In genomic region chr15:52134502-52135144, GRCh38 we compare ENCODE assay signal across 33 cellular contexts. TPM values are rescaled to one million over a fixed set of nuclear protein-coding genes. Genes with fewer than 3 reads are reported as not detected.
A peak's percentile ranks its signal among the peaks of the same experiment; 100 is the strongest.
DNase-seq lines count a peak whose midpoint lies in the region; ATAC-seq and TF ChIP-seq lines count a peak whose summit lies in the region.
"Had no signal": no experiment of that assay in that cellular context is flagged by ENCODE, and none has a peak within 500 bp of the region (broad histone marks: within the 10 kb centered on the region; RNA-seq: fewer than 3 reads in every experiment).

No MANE protein-coding gene starts in this region.

- no peaks in the 10 kb centered on the region for H3K27me3 ChIP-seq in Caco-2 (replicated peaks; ENCODE audit: control insufficient read depth, insufficient read depth, low read length)
- H3K27me3 ChIP-seq: BE2C, left lung, upper lobe of left lung had no signal

- intact Hi-C loops in Calu3 (cut with micrococcal nuclease; ENCODE audit: unreplicated experiment) (no loop called here), Caco-2 (cut with micrococcal nuclease; ENCODE audit: unreplicated experiment) (no loop called here)

- no TSS peak for BruUV-seq in Calu3 (replicated peaks; lab: Mats Ljungman, UMichigan)
- no TSS peak for BruUV-seq in Caco-2 (replicated peaks; lab: Mats Ljungman, UMichigan)

- peaks cover 8% of the 10 kb centered on the region for H3K4me1 ChIP-seq in Caco-2

- H3K4me3 Mint-ChIP-seq in Calu3 (ENCODE audit: low read depth, unreplicated experiment) = peak overlapping the region; percentile 24
- no peak overlapping the region for H3K4me3 Mint-ChIP-seq in neural crest cell
- H3K4me3 Mint-ChIP-seq in Caco-2 (ENCODE audit: unreplicated experiment) = no peak overlapping the region
- H3K4me3 Mint-ChIP-seq in activated naive CD8-positive, alpha-beta T cell treated with anti-CD3 and anti-CD28 coated beads for 36 hours = no peak overlapping the region
- H3K4me3 Mint-ChIP-seq: activated naive CD8-positive, alpha-beta T cell treated with anti-CD3 and anti-CD28 coated beads, Interleukin-2, amount 50 U/mL, for 24 hours; stimulated activated naive B cell treated with anti-CD40 and anti-IgM and Interleukin-4, amounts not matched to agents 10 μg/mL and 1 μg/mL and 100 μg/mL, for 72 hours had no signal

- CTCF ChIA-PET in Calu3 (lab: Charles Lee) (interaction anchor here (0.6 to 1.2 kb wide), 6 partner anchors 9 to 90 kb away, joined by 3 to 5 read pairs (median 3); no protein-coding TSS in a partner anchor), RWPE1 (lab: Yijun Ruan, JAX) (no interaction called here), Caco-2 (lab: Charles Lee) (no interaction called here)

- peak; percentile 81 for ATAC-seq in left lobe of liver
- ATAC-seq: activated naive CD8-positive, alpha-beta T cell treated with anti-CD3 and anti-CD28 coated beads, Interleukin-2, amount 50 U/mL, for 24 hours; naive thymus-derived CD4-positive, alpha-beta T cell; PC-3 had no signal

- H3K27me3 Mint-ChIP-seq in Calu3 (ENCODE audit: unreplicated experiment) (no peaks in the 10 kb centered on the region), neural crest cell (ENCODE audit: low read depth) (no peaks in the 10 kb centered on the region), Caco-2 (ENCODE audit: insufficient read depth, unreplicated experiment) (no peaks in the 10 kb centered on the region)
- H3K27me3 Mint-ChIP-seq in activated naive CD8-positive, alpha-beta T cell treated with anti-CD3 and anti-CD28 coated beads for 36 hours = no peaks in the 10 kb centered on the region
- H3K27me3 Mint-ChIP-seq: activated naive CD8-positive, alpha-beta T cell treated with anti-CD3 and anti-CD28 coated beads, Interleukin-2, amount 50 U/mL, for 24 hours; effector memory CD8-positive, alpha-beta T cell; naive thymus-derived CD4-positive, alpha-beta T cell; stimulated activated naive B cell treated with anti-CD40 and anti-IgM and Interleukin-4, amounts not matched to agents 10 μg/mL and 1 μg/mL and 100 μg/mL, for 72 hours had no signal

- peaks cover 31% of the 10 kb centered on the region for H3K4me1 Mint-ChIP-seq in Calu3 (ENCODE audit: low read depth, unreplicated experiment)
- H3K4me1 Mint-ChIP-seq in neural crest cell = peaks cover 4% of the 10 kb centered on the region
- H3K4me1 Mint-ChIP-seq in Caco-2 (ENCODE audit: low read depth, unreplicated experiment) = peaks cover 9% of the 10 kb centered on the region
- H3K4me1 Mint-ChIP-seq in activated naive CD8-positive, alpha-beta T cell treated with anti-CD3 and anti-CD28 coated beads for 36 hours = peaks cover 13% of the 10 kb centered on the region

- H3K9me3 Mint-ChIP-seq in Calu3 (ENCODE audit: low read depth, unreplicated experiment) (no peaks in the 10 kb centered on the region), neural crest cell (no peaks in the 10 kb centered on the region), Caco-2 (ENCODE audit: unreplicated experiment) (no peaks in the 10 kb centered on the region)
- no peaks in the 10 kb centered on the region for H3K9me3 Mint-ChIP-seq in activated naive CD8-positive, alpha-beta T cell treated with anti-CD3 and anti-CD28 coated beads for 36 hours
- H3K9me3 Mint-ChIP-seq: activated naive CD8-positive, alpha-beta T cell treated with anti-CD3 and anti-CD28 coated beads, Interleukin-2, amount 50 U/mL, for 24 hours; effector memory CD8-positive, alpha-beta T cell; stimulated activated naive B cell treated with anti-CD40 and anti-IgM and Interleukin-4, amounts not matched to agents 10 μg/mL and 1 μg/mL and 100 μg/mL, for 72 hours had no signal

- H3K36me3 Mint-ChIP-seq in Calu3 (ENCODE audit: insufficient read depth, unreplicated experiment) (peaks cover 18% of the 10 kb centered on the region), neural crest cell (ENCODE audit: low read depth) (peaks cover 8% of the 10 kb centered on the region), Caco-2 (ENCODE audit: insufficient read depth, unreplicated experiment) (no peaks in the 10 kb centered on the region)
- peaks cover 1% of the 10 kb centered on the region for H3K36me3 Mint-ChIP-seq in activated naive CD8-positive, alpha-beta T cell treated with anti-CD3 and anti-CD28 coated beads for 36 hours

- H3K9me3 ChIP-seq in Caco-2 = no peaks in the 10 kb centered on the region
- H3K9me3 ChIP-seq: BE2C, left lung, upper lobe of left lung had no signal

- POLR2A ChIA-PET in RWPE1 (lab: Yijun Ruan, JAX; ENCODE audit: low non-redundant PET) = no interaction called here
- POLR2A ChIA-PET in Caco-2 (lab: Charles Lee) = no interaction called here

- H3K4me3 ChIP-seq in Caco-2 (ENCODE audit: low read depth, low read length) = no peak overlapping the region
- H3K4me3 ChIP-seq: GM23248, left lung, upper lobe of left lung had no signal

- no peak for TF ChIP-seq CTCF in Calu3 (IDR thresholded peaks at IDR 0.05; ENCODE audit: unreplicated experiment)
- TF ChIP-seq CTCF in RWPE1 (conservative IDR thresholded peaks at IDR 0.05; ENCODE audit: low read depth) = no peak
- TF ChIP-seq CTCF in neural crest cell (conservative IDR thresholded peaks at IDR 0.05) = no peak
- TF ChIP-seq CTCF in Caco-2 (IDR thresholded peaks at IDR 0.05; ENCODE audit: insufficient read depth in 1 of 2, low read depth in 1 of 2, low read length in 1 of 2, severe bottlenecking in 1 of 2, unreplicated experiment in 1 of 2) = no peak

- H3K36me3 ChIP-seq in Caco-2 (ENCODE audit: control insufficient read depth, insufficient read depth, low read length) = no peaks in the 10 kb centered on the region
- H3K36me3 ChIP-seq: BE2C had no signal

- DNase-seq in Calu3 (peak; percentile 88), RWPE1 (ENCODE audit: low spot score) (no peak), left lobe of liver (ENCODE audit: low spot score) (peak; percentile 98), neural crest cell (ENCODE audit: low read depth, low spot score) (no peak), Caco-2 (no peak), NCI-H446 (lab: John Stamatoyannopoulos, UW) (no peak)
- DNase-seq in activated naive CD8-positive, alpha-beta T cell treated with anti-CD3 and anti-CD28 coated beads for 36 hours = no peak
- DNase-seq in activated effector memory CD4-positive, alpha-beta T cell treated with Interleukin-2 at 50 U/mL for 16 hours = no peak
- DNase-seq: ACHN; activated CD4-positive, alpha-beta T cell treated with anti-CD3 and anti-CD28 coated beads for 48 hours; activated gamma-delta T cell; activated naive CD8-positive, alpha-beta T cell treated with anti-CD3 and anti-CD28 coated beads, Interleukin-2, amount 50 U/mL, for 24 hours; activated T-cell treated with anti-CD3 and anti-CD28 coated beads, Interleukin-2, amount 50 U/mL, for 1 hour; BE2C; effector memory CD8-positive, alpha-beta T cell; erythroblast; GM23248; KBM-7; naive thymus-derived CD4-positive, alpha-beta T cell; NCI-H1105 treated with DMSO at 0.1 percent for 48 hours; NCI-H2029; NCI-H526; NK-92 treated with Interleukin-12 subunit alpha and Interleukin-12 subunit beta, amount 100 ng/mL, for 24 hours; PC-3; Right ventricle myocardium superior; stimulated activated naive B cell treated with anti-CD40 and anti-IgM and Interleukin-4, amounts not matched to agents 10 μg/mL and 1 μg/mL and 100 μg/mL, for 72 hours; upper lobe of left lung; WERI-Rb-1 had no signal

- H3K27ac Mint-ChIP-seq in Calu3 (ENCODE audit: unreplicated experiment) (peak overlapping the region; percentile 19), neural crest cell (ENCODE audit: unreplicated experiment) (peak overlapping the region; percentile 1), Caco-2 (ENCODE audit: unreplicated experiment) (no peak overlapping the region)
- H3K27ac Mint-ChIP-seq in activated naive CD8-positive, alpha-beta T cell treated with anti-CD3 and anti-CD28 coated beads for 36 hours = no peak overlapping the region
- H3K27ac Mint-ChIP-seq: activated naive CD8-positive, alpha-beta T cell treated with anti-CD3 and anti-CD28 coated beads, Interleukin-2, amount 50 U/mL, for 24 hours; stimulated activated naive B cell treated with anti-CD40 and anti-IgM and Interleukin-4, amounts not matched to agents 10 μg/mL and 1 μg/mL and 100 μg/mL, for 72 hours had no signal

- H3K27ac ChIP-seq in RWPE1 = peak overlapping the region; percentile 16
- H3K27ac ChIP-seq: GM23248, left lung, upper lobe of left lung, WERI-Rb-1 had no signal

RNA-seq across cellular contexts. Expression of gene BCL2L10, which starts 22.0 kb away (rescaled TPM):
- 0.47 TPM in 1 of 2 replicates, not detected in the other for total RNA-seq in Calu3 (2022)
- 4.2 TPM for total RNA-seq in left lobe of liver
- not detected in 2 replicates for total RNA-seq in neural crest cell
- total RNA-seq in Caco-2 (2022) = 4.3 and 6.5 TPM in 2 replicates
- total RNA-seq in activated naive CD8-positive, alpha-beta T cell treated with anti-CD3 and anti-CD28 coated beads for 36 hours = not detected
- total RNA-seq: astrocyte, cardiac septum, G401, GM23248, M059J, PC-3, Right ventricle myocardium superior had no signal

RNA-seq across cellular contexts. Expression of gene GNB5, which starts 56.6 kb away (rescaled TPM):
- total RNA-seq in Calu3 (2022) (35.6 and 48.8 TPM in 2 replicates), left lobe of liver (12.7 TPM), neural crest cell (15.8 and 16.7 TPM in 2 replicates), Caco-2 (2022) (19.8 and 23.2 TPM in 2 replicates)
- 10 to 100 TPM; 14.5 to 16.2 TPM for total RNA-seq in activated naive CD8-positive, alpha-beta T cell treated with anti-CD3 and anti-CD28 coated beads for 36 hours

Comparison
In these comparisons a context has a peak if more than half of its experiments do, and no peak if none do; other contexts are left out.
1. DNase-seq: peak in Calu3 (single experiment) and left lobe of liver (single experiment); none in RWPE1 (single experiment), neural crest cell (single experiment), Caco-2 (0 of 2), NCI-H446 (0 of 2), activated naive CD8-positive, alpha-beta T cell treated with anti-CD3 and anti-CD28 coated beads for 36 hours (single experiment) and activated effector memory CD4-positive, alpha-beta T cell treated with Interleukin-2 at 50 U/mL for 16 hours (single experiment).
2. H3K27ac Mint-ChIP-seq: peak in Calu3 (single experiment) and neural crest cell (single experiment); none in Caco-2 (single experiment) and activated naive CD8-positive, alpha-beta T cell treated with anti-CD3 and anti-CD28 coated beads for 36 hours (single experiment).